8 cellular contexts compared by ENCODE assay signal in genomic region chr11:131867457-131868257, GRCh38.
A peak's percentile ranks its signal among the peaks of the same experiment; 100 is the strongest.
DNase-seq lines count a peak whose midpoint lies in the region; ATAC-seq and TF ChIP-seq lines count a peak whose summit lies in the region.

No MANE protein-coding gene starts in this region.

- TF ChIP-seq CTCF in fibroblast of the aortic adventitia (IDR thresholded peaks at IDR 0.05; ENCODE audit: insufficient read depth, low read length), result peak; percentile 93

- DNase-seq in EH (ENCODE audit: low read depth) (peak; percentile 86), LoVo (ENCODE audit: low spot score) (peak; percentile 18), fibroblast of the aortic adventitia (ENCODE audit: low read depth) (peak; percentile 93), nucleus accumbens (lab: John Stamatoyannopoulos, UW) (peak in 50 of 56 donors; percentile 11 to 83 (median 53)), NCI-H2196 treated with DMSO at 0.1 percent for 48 hours (lab: John Stamatoyannopoulos, UW; ENCODE audit: unreplicated experiment) (no peak)

- ATAC-seq in GM21367 (IDR thresholded peaks at IDR 0.05; ENCODE audit: unreplicated experiment), result peak; percentile 71
- ATAC-seq in SK-N-SH treated with all-trans-retinoic acid at 6 μM for 48 hours, result peak; percentile 96
- no peak for ATAC-seq in HG03039 (IDR thresholded peaks at IDR 0.05; ENCODE audit: unreplicated experiment)

- H3K4me3 ChIP-seq in fibroblast of the aortic adventitia (ENCODE audit: low read depth, low read length), result no peak overlapping the region

TF ChIP-seq in SK-N-SH treated with all-trans-retinoic acid at 6 μM for 48 hours, 23 proteins besides CTCF, POLR2A, EP300 and RAD21:
- TF ChIP-seq ZC3H10 (CRISPR knock-in tag; IDR thresholded peaks at IDR 0.05) (no peak), CSRNP3 (CRISPR knock-in tag; IDR thresholded peaks at IDR 0.05) (no peak), TOX (CRISPR knock-in tag; IDR thresholded peaks at IDR 0.05; ENCODE audit: borderline replicate concordance) (no peak), RARB (CRISPR knock-in tag; IDR thresholded peaks at IDR 0.05) (no peak), ZNF565 (CRISPR knock-in tag; conservative IDR thresholded peaks at IDR 0.05; ENCODE audit: low read depth) (no peak), ESRRG (CRISPR knock-in tag; IDR thresholded peaks at IDR 0.05) (no peak), BACH2 (CRISPR knock-in tag; IDR thresholded peaks at IDR 0.05; ENCODE audit: borderline replicate concordance) (no peak), OSR1 (CRISPR knock-in tag; IDR thresholded peaks at IDR 0.05) (no peak), CSDC2 (CRISPR knock-in tag; IDR thresholded peaks at IDR 0.05) (no peak)
- TF ChIP-seq, protein P1, sequence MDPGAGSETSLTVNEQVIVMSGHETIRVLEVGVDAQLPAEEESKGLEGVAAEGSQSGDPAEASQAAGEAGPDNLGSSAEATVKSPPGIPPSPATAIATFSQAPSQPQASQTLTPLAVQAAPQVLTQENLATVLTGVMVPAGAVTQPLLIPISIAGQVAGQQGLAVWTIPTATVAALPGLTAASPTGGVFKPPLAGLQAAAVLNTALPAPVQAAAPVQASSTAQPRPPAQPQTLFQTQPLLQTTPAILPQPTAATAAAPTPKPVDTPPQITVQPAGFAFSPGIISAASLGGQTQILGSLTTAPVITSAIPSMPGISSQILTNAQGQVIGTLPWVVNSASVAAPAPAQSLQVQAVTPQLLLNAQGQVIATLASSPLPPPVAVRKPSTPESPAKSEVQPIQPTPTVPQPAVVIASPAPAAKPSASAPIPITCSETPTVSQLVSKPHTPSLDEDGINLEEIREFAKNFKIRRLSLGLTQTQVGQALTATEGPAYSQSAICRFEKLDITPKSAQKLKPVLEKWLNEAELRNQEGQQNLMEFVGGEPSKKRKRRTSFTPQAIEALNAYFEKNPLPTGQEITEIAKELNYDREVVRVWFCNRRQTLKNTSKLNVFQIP (CRISPR knock-in tag; IDR thresholded peaks at IDR 0.05; ENCODE audit: borderline replicate concordance, low read depth), result no peak
